In the genomic region with DNA sequence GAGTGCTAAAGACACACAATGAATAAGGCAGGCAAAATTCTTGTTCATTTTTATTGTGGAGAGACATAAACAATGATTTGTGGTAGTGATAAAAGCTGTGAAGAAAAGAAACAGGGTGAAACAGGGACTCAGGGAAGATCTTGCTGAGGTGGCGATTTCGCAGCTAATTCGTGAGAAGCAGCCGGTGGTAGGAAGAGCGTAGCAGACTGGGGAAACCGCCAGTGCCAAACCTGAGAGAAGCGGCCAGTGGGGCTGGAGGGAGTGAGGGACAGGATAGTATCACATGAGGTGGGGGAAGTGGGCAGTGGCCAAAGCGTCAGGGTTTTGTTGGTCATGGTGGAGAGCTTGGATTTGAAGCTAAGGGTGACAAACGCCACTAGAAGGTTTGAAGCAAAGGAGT, we compare ENCODE assay signal across 20 cellular contexts. TPM values are rescaled to one million over a fixed set of nuclear protein-coding genes. Genes with fewer than 3 reads are reported as not detected.
DNase-seq lines count a peak whose midpoint lies in the region; ATAC-seq, FAIRE-seq and TF ChIP-seq lines count a peak whose summit lies in the region.
"Had no signal": no experiment of that assay in that cellular context is flagged by ENCODE, and none has a peak within 500 bp of the region (broad histone marks: within the 10 kb centered on the region; RNA-seq: fewer than 3 reads in every experiment).

No MANE protein-coding gene starts in this region.

- no peak overlapping the region for H4K91ac ChIP-seq in H1 (replicated peaks; ENCODE audit: insufficient read length, low read length)

- no peak for TF ChIP-seq RAD21 in H1 (IDR thresholded peaks at IDR 0.05 in 1 of 2, conservative IDR thresholded peaks at IDR 0.05 in 1 of 2; ENCODE audit: low read depth in 2 of 2, low read length in 2 of 2)

- no peak for FAIRE-seq in H1 (lab: Jason Lieb, UNC)

- peak overlapping the region; percentile 2 for H3K27ac Mint-ChIP-seq in activated naive CD4-positive, alpha-beta T cell treated with anti-CD3 and anti-CD28 coated beads, Interleukin-2, amount 50 U/mL, for 24 hours
- H3K27ac Mint-ChIP-seq in activated naive CD4-positive, alpha-beta T cell treated with anti-CD3 and anti-CD28 coated beads, Interleukin-2, amount 10 ng/mL, durations not matched to agents 7 days and 5 days, result no peak overlapping the region
- H3K27ac Mint-ChIP-seq in WTC11, result peak overlapping the region; percentile 41
- H3K27ac Mint-ChIP-seq: CD4-positive, alpha-beta memory T cell had no signal

- no peak overlapping the region for H3K14ac ChIP-seq in H1 (ENCODE audit: insufficient read length)

- no peaks in the 10 kb centered on the region for H3K4me1 ChIP-seq in H1 (replicated peaks in 1 of 4; ENCODE audit: control insufficient read depth in 3 of 4, insufficient read depth in 4 of 4, low read length in 3 of 4)
- H3K4me1 ChIP-seq: BLaER1, HAP-1 had no signal

- H2BK20ac ChIP-seq in H1 (ENCODE audit: low read length), result no peak overlapping the region

- H3K27me3 ChIP-seq in H1 (replicated peaks in 1 of 4; ENCODE audit: control insufficient read depth in 3 of 4, extremely low read depth in 1 of 4, insufficient read depth in 3 of 4, low read length in 3 of 4), result no peaks in the 10 kb centered on the region
- H3K27me3 ChIP-seq: BLaER1 had no signal

- H3K18ac ChIP-seq in H1 (ENCODE audit: extremely low read depth, low read length), result no peak overlapping the region

- H2AK5ac ChIP-seq in H1 (ENCODE audit: low read depth, low read length), result no peak overlapping the region

- no peak overlapping the region for H3K4me3 Mint-ChIP-seq in activated naive CD4-positive, alpha-beta T cell treated with anti-CD3 and anti-CD28 coated beads, Interleukin-2, amount 50 U/mL, for 24 hours
- H3K4me3 Mint-ChIP-seq in activated naive CD4-positive, alpha-beta T cell treated with anti-CD3 and anti-CD28 coated beads, Interleukin-2, amount 10 ng/mL, durations not matched to agents 7 days and 5 days, result no peak overlapping the region
- H3K4me3 Mint-ChIP-seq in WTC11, result no peak overlapping the region
- H3K4me3 Mint-ChIP-seq: CD14-positive monocyte; CD4-positive, alpha-beta memory T cell; IgD-negative memory B cell had no signal

- H3K79me2 ChIP-seq in H1 (ENCODE audit: control insufficient read depth in 1 of 2, insufficient read depth in 2 of 2, low read length in 2 of 2), result no peaks in the 10 kb centered on the region

- POLR2A ChIA-PET in WTC11 (lab: Charles Lee), result no interaction called here
- POLR2A ChIA-PET in H1 (lab: Charles Lee; ENCODE audit: partially characterized antibody), result interaction anchor here (0.7 kb wide), 1 partner anchor 748 kb away, joined by 3 read pairs; no protein-coding TSS in a partner anchor

- H3K4me1 Mint-ChIP-seq in activated naive CD4-positive, alpha-beta T cell treated with anti-CD3 and anti-CD28 coated beads, Interleukin-2, amount 50 U/mL, for 24 hours, result no peaks in the 10 kb centered on the region
- H3K4me1 Mint-ChIP-seq in activated naive CD4-positive, alpha-beta T cell treated with anti-CD3 and anti-CD28 coated beads, Interleukin-2, amount 10 ng/mL, durations not matched to agents 7 days and 5 days, result no peaks in the 10 kb centered on the region
- H3K4me1 Mint-ChIP-seq in WTC11, result peaks cover 10% of the 10 kb centered on the region
- H3K4me1 Mint-ChIP-seq: CD14-positive monocyte; CD4-positive, alpha-beta memory T cell had no signal

- no peak overlapping the region for H3K4ac ChIP-seq in H1 (replicated peaks; ENCODE audit: insufficient read length, low read depth, low read length)

- no peak overlapping the region for H3K4me2 ChIP-seq in H1 (ENCODE audit: insufficient read depth in 1 of 2, low read depth in 2 of 2, low read length in 2 of 2)
- H3K4me2 ChIP-seq: BLaER1 had no signal

- CTCF ChIA-PET in activated naive CD4-positive, alpha-beta T cell treated with anti-CD3 and anti-CD28 coated beads, Interleukin-2, amount 10 ng/mL, durations not matched to agents 7 days and 5 days (lab: Charles Lee), result no interaction called here
- CTCF ChIA-PET in WTC11 (lab: Charles Lee), result interaction anchor here (0.6 kb wide), 1 partner anchor 11 kb away, joined by 3 read pairs; no protein-coding TSS in a partner anchor
- CTCF ChIA-PET in H1 (lab: Charles Lee; ENCODE audit: partially characterized antibody), result interaction anchor here (0.7 kb wide), 1 partner anchor 115 kb away, joined by 3 read pairs; no protein-coding TSS in a partner anchor

- H3K56ac ChIP-seq in H1 (replicated peaks; ENCODE audit: insufficient read length, low read depth, low read length), result no peak overlapping the region

- ATAC-seq in WTC11 (no peak), HG03135 (IDR thresholded peaks at IDR 0.05; ENCODE audit: unreplicated experiment) (no peak)

- no peaks in the 10 kb centered on the region for H3K36me3 ChIP-seq in H1 (ENCODE audit: control insufficient read depth in 2 of 4, insufficient read depth in 4 of 4, low read length in 3 of 4)
- H3K36me3 ChIP-seq: BLaER1, HAP-1 had no signal

- no peak overlapping the region for H3K27ac ChIP-seq in H1 (ENCODE audit: low read depth, low read length)
- H3K27ac ChIP-seq: 22Rv1, BLaER1, HL-60 had no signal

- H2BK15ac ChIP-seq in H1 (ENCODE audit: low read length), result no peak overlapping the region

- no peaks in the 10 kb centered on the region for H3K36me3 Mint-ChIP-seq in activated naive CD4-positive, alpha-beta T cell treated with anti-CD3 and anti-CD28 coated beads, Interleukin-2, amount 50 U/mL, for 24 hours
- H3K36me3 Mint-ChIP-seq in activated naive CD4-positive, alpha-beta T cell treated with anti-CD3 and anti-CD28 coated beads, Interleukin-2, amount 10 ng/mL, durations not matched to agents 7 days and 5 days, result no peaks in the 10 kb centered on the region
- H3K36me3 Mint-ChIP-seq in WTC11, result peaks cover 7% of the 10 kb centered on the region
- H3K36me3 Mint-ChIP-seq: CD14-positive monocyte; CD4-positive, alpha-beta memory T cell had no signal

- peaks cover 11% of the 10 kb centered on the region for H3K27me3 Mint-ChIP-seq in activated naive CD4-positive, alpha-beta T cell treated with anti-CD3 and anti-CD28 coated beads, Interleukin-2, amount 50 U/mL, for 24 hours
- H3K27me3 Mint-ChIP-seq in activated naive CD4-positive, alpha-beta T cell treated with anti-CD3 and anti-CD28 coated beads, Interleukin-2, amount 10 ng/mL, durations not matched to agents 7 days and 5 days, result peaks cover 3% of the 10 kb centered on the region
- no peaks in the 10 kb centered on the region for H3K27me3 Mint-ChIP-seq in WTC11 (ENCODE audit: low read depth)

- TF ChIP-seq CTCF in WTC11 (IDR thresholded peaks at IDR 0.05) (no peak), H1 (IDR thresholded peaks at IDR 0.05; ENCODE audit: control extremely low read depth in 1 of 3, insufficient read depth in 1 of 3, low read depth in 1 of 3, low read length in 3 of 3) (no peak)

- TF ChIP-seq EP300 in H1 (IDR thresholded peaks at IDR 0.05; ENCODE audit: borderline replicate concordance in 1 of 2, low read depth in 2 of 2, low read length in 2 of 2), result no peak

- H3K79me1 ChIP-seq in H1 (ENCODE audit: low read depth, low read length), result no peaks in the 10 kb centered on the region

- no peak overlapping the region for H4K5ac ChIP-seq in H1 (ENCODE audit: insufficient read length, low read depth, low read length)

- no peaks in the 10 kb centered on the region; the same call in 1 of the 2 replicates for H3K23me2 ChIP-seq in H1 (ENCODE audit: low read depth, low read length)

- no peak overlapping the region for H4K8ac ChIP-seq in H1 (ENCODE audit: extremely low read depth, insufficient read depth, low read length)

- H3K4me3 ChIP-seq in H1 (ENCODE audit: extremely low read depth in 1 of 4, insufficient read depth in 2 of 4, low read depth in 3 of 4, low read length in 4 of 4), result no peak overlapping the region
- H3K4me3 ChIP-seq: BLaER1, HAP-1 had no signal

- no peaks in the 10 kb centered on the region for H3K9me3 Mint-ChIP-seq in activated naive CD4-positive, alpha-beta T cell treated with anti-CD3 and anti-CD28 coated beads, Interleukin-2, amount 50 U/mL, for 24 hours
- no peaks in the 10 kb centered on the region for H3K9me3 Mint-ChIP-seq in activated naive CD4-positive, alpha-beta T cell treated with anti-CD3 and anti-CD28 coated beads, Interleukin-2, amount 10 ng/mL, durations not matched to agents 7 days and 5 days
- peaks cover 5% of the 10 kb centered on the region for H3K9me3 Mint-ChIP-seq in WTC11

- no peak for TF ChIP-seq POLR2A in H1 (IDR thresholded peaks at IDR 0.05; ENCODE audit: control extremely low read depth in 1 of 2, low read depth in 2 of 2, low read length in 2 of 2)

- H2BK5ac ChIP-seq in H1 (ENCODE audit: low read depth, low read length), result no peak overlapping the region; the same call in 1 of the 2 replicates

- H3K9me3 ChIP-seq in H1 (ENCODE audit: insufficient read depth in 2 of 2, low read depth in 1 of 2, low read length in 1 of 2), result no peaks in the 10 kb centered on the region
- H3K9me3 ChIP-seq: HAP-1 had no signal

- no peak overlapping the region for H2BK12ac ChIP-seq in H1 (ENCODE audit: low read depth, low read length)

- 91% methylated on average over 9 of the region's 9 CpGs; no CpG with 5 or more reads in 1 of the 2 experiments for WGBS in H1 (ENCODE audit: extremely low coverage in 1 of 2, insufficient coverage in 1 of 2, insufficient read length in 1 of 2, insufficient replicate concordance in 2 of 2, low coverage in 1 of 2, low lambda C conversion rate in 2 of 2, missing lambda C conversion rate in 1 of 2), 2 experiments

- H2BK120ac ChIP-seq in H1 (replicated peaks; ENCODE audit: low read depth, low read length), result no peak overlapping the region

- no peak for DNase-seq in activated naive CD4-positive, alpha-beta T cell treated with anti-CD3 and anti-CD28 coated beads, Interleukin-2, amount 10 ng/mL, durations not matched to agents 7 days and 5 days
- no peak for DNase-seq in WTC11 (ENCODE audit: low spot score)
- DNase-seq in H1 (ENCODE audit: low read depth in 1 of 2, low spot score in 2 of 2), result no peak
- DNase-seq in stimulated activated CD4-positive, alpha-beta T cell treated with anti-CD3 and anti-CD28 coated beads, Interleukin-12 subunit alpha, Interleukin-12 subunit beta, amount 100 ng/mL, for 4 hours, result no peak
- DNase-seq in NCI-H524 (lab: John Stamatoyannopoulos, UW), result no peak
- DNase-seq: CD4-positive, alpha-beta memory T cell; DMS153; DMS79; GF-D8; KG1 had no signal

- H3K9ac ChIP-seq in H1 (replicated peaks in 1 of 4; ENCODE audit: extremely low read depth in 1 of 4, low read depth in 3 of 4, low read length in 3 of 4), result no peak overlapping the region
- H3K9ac ChIP-seq: BLaER1 had no signal

- no peaks in the 10 kb centered on the region for H4K20me1 ChIP-seq in H1 (replicated peaks in 1 of 2; ENCODE audit: control insufficient read depth in 1 of 2, insufficient read depth in 2 of 2, low read length in 2 of 2)
- H4K20me1 ChIP-seq: BLaER1 had no signal

- H2AFZ ChIP-seq in H1 (ENCODE audit: low read length), result no peak overlapping the region

- no peak overlapping the region for H3K23ac ChIP-seq in H1 (ENCODE audit: insufficient read length)

RNA-seq across cellular contexts. Expression of a gene that starts 42.3 kb away (rescaled TPM):
- 13.6 to 14.5 TPM (median 14.1 TPM) in 3 replicates for total RNA-seq in WTC11 (2021)
- 14.0 and 14.9 TPM in 2 replicates for total RNA-seq in H1 (2021; fragmentation: NEBNext Ultra II Directional; extraction: Animal tissue kit (Norgen Biotek cat#: 25700))
- polyA plus RNA-seq in H1 (2011; rRNA removed), result 7.9 and 11.2 TPM in 2 replicates
- 7.3 TPM for polyA plus RNA-seq in H1 (2011; cell fraction: cytosol; rRNA removed)
- 18.8 TPM for polyA plus RNA-seq in H1 (2011; cell fraction: nucleus; rRNA removed)
- polyA plus RNA-seq in H1 (2012, experiment 1 of 2), result 8.3 to 9.3 TPM (median 8.6 TPM) in 4 replicates
- 5.4 TPM for polyA plus RNA-seq in H1 (2012, experiment 2 of 2)
- polyA plus RNA-seq in H1 (2013, experiment 1 of 2), result 15.4 TPM
- 16.8 TPM for polyA plus RNA-seq in H1 (2013, experiment 2 of 2)
- 9.1 and 9.8 TPM in 2 replicates for polyA minus RNA-seq in H1 (2011; rRNA and poly(A)+ RNA removed)
- polyA minus RNA-seq in H1 (2011; cell fraction: cytosol; rRNA and poly(A)+ RNA removed), result 4.0 TPM
- 6.7 TPM for polyA minus RNA-seq in H1 (2011; cell fraction: nucleus; rRNA and poly(A)+ RNA removed)
- total RNA-seq: CD4-positive, alpha-beta memory T cell; H4; HT1080 had no signal
- polyA plus RNA-seq: CD14-positive monocyte; CD4-positive, alpha-beta memory T cell; IgD-negative memory B cell had no signal
